ENCODE assay signal across 1 cellular context in the genomic region with DNA sequence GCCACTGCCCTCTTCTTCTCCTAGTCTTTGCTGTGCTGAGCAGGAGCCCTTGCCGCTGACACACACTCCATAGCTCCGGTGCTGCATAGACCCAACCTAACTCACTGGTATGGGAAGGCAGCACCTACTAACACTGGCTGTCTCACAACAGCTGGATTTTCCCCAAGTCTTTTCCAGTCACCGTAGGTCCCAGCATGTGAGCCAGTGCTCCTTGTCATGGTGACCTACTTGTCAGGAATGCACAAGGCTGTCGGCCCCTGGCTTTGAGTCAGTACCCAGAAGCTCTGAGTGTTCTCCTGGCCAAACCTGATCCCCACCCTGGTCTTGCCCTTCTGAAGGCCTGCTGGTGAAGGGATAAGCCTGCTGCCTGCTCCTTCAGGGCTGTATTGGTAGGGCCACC.
TF ChIP-seq lines count a peak whose summit lies in the region.

No MANE protein-coding gene starts in this region.

TF ChIP-seq in SK-N-SH treated with all-trans-retinoic acid at 6 μM for 48 hours, 23 proteins besides CTCF, POLR2A, EP300 and RAD21 (continued from another document):
- TF ChIP-seq, protein P1, sequence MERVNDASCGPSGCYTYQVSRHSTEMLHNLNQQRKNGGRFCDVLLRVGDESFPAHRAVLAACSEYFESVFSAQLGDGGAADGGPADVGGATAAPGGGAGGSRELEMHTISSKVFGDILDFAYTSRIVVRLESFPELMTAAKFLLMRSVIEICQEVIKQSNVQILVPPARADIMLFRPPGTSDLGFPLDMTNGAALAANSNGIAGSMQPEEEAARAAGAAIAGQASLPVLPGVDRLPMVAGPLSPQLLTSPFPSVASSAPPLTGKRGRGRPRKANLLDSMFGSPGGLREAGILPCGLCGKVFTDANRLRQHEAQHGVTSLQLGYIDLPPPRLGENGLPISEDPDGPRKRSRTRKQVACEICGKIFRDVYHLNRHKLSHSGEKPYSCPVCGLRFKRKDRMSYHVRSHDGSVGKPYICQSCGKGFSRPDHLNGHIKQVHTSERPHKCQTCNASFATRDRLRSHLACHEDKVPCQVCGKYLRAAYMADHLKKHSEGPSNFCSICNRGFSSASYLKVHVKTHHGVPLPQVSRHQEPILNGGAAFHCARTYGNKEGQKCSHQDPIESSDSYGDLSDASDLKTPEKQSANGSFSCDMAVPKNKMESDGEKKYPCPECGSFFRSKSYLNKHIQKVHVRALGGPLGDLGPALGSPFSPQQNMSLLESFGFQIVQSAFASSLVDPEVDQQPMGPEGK (CRISPR knock-in tag; IDR thresholded peaks at IDR 0.05; ENCODE audit: borderline replicate concordance), result no peak
- TF ChIP-seq ARNTL (CRISPR knock-in tag; IDR thresholded peaks at IDR 0.05; ENCODE audit: borderline replicate concordance, low read depth) (no peak), SNAI2 (CRISPR knock-in tag; IDR thresholded peaks at IDR 0.05) (no peak), OSR1 (CRISPR knock-in tag; IDR thresholded peaks at IDR 0.05) (no peak), TOX (CRISPR knock-in tag; IDR thresholded peaks at IDR 0.05; ENCODE audit: borderline replicate concordance) (no peak)
